ENCODE assay signal across 28 cellular contexts in genomic region chr6:4113623-4114022, GRCh38. TPM values are rescaled to one million over a fixed set of nuclear protein-coding genes. Genes with fewer than 3 reads are reported as not detected.
DNase-seq lines count a peak whose midpoint lies in the region; ATAC-seq, FAIRE-seq and TF ChIP-seq lines count a peak whose summit lies in the region.
"Had no signal": no experiment of that assay in that cellular context is flagged by ENCODE, and none has a peak within 500 bp of the region (broad histone marks: within the 10 kb centered on the region; RNA-seq: fewer than 3 reads in every experiment).

No MANE protein-coding gene starts in this region.

- H3K9me3 Mint-ChIP-seq in Calu3 (ENCODE audit: low read depth, unreplicated experiment), result peaks cover 7% of the 10 kb centered on the region

- H4K91ac ChIP-seq in IMR-90 (ENCODE audit: insufficient read depth, low read depth, low read length), result no peak overlapping the region

- no peak overlapping the region for H4K5ac ChIP-seq in IMR-90 (ENCODE audit: low read depth, low read length)

- H3K4me1 ChIP-seq in IMR-90 (ENCODE audit: control insufficient read depth, insufficient read depth, low read length) (no peaks in the 10 kb centered on the region; the same call in 1 of the 2 replicates), HepG2 (ENCODE audit: insufficient read depth, low read length) (peaks cover 39% of the 10 kb centered on the region)
- H3K4me1 ChIP-seq: BE2C, SJSA1 had no signal

- no peak overlapping the region for H2AK9ac ChIP-seq in IMR-90 (replicated peaks; ENCODE audit: low read depth, low read length, poor library complexity)

- no peak overlapping the region for H3K23ac ChIP-seq in IMR-90 (ENCODE audit: low read depth, low read length)

- H3K9ac ChIP-seq in IMR-90 (ENCODE audit: low read depth, low read length), result no peak overlapping the region
- H3K9ac ChIP-seq in HepG2 (ENCODE audit: insufficient read depth, low read depth, low read length), result no peak overlapping the region

- DNase-seq in IMR-90, result peak; percentile 12
- peak; percentile 16 for DNase-seq in fibroblast of gingiva (ENCODE audit: low read depth)
- DNase-seq in HepG2 (ENCODE audit: low spot score), result no peak
- no peak for DNase-seq in sciatic nerve (ENCODE audit: low spot score)
- DNase-seq in Calu3, result no peak
- DNase-seq in activated effector memory CD4-positive, alpha-beta T cell treated with Interleukin-2 at 50 U/mL for 16 hours, result no peak
- DNase-seq: 8988T, ACHN, BE2C, DMS153, DND-41, KBM-7, MG63, NCI-H1105 treated with DMSO at 0.1 percent for 48 hours, NCI-H146, NCI-H1930, NCI-H2107, NCI-H446 treated with DMSO at 0.1 percent for 48 hours, NCI-H526, Right ventricle myocardium superior, RPMI8226 had no signal

- no peak overlapping the region for H2BK120ac ChIP-seq in IMR-90 (ENCODE audit: low read depth, low read length)

- H3K4me2 ChIP-seq in IMR-90 (ENCODE audit: low read depth, low read length), result no peak overlapping the region
- no peak overlapping the region for H3K4me2 ChIP-seq in HepG2 (ENCODE audit: low read depth, low read length)

- no peak overlapping the region for H3K4me3 Mint-ChIP-seq in Calu3 (ENCODE audit: low read depth, unreplicated experiment)

- H3K4me1 Mint-ChIP-seq in Calu3 (ENCODE audit: low read depth, unreplicated experiment), result peaks cover 8% of the 10 kb centered on the region

- H3K4me3 ChIP-seq in IMR-90 (ENCODE audit: insufficient read depth, low read depth, low read length) (no peak overlapping the region), HepG2 (replicated peaks in 1 of 3; ENCODE audit: insufficient read depth in 1 of 3, low read depth in 2 of 3, low read length in 3 of 3) (no peak overlapping the region)
- H3K4me3 ChIP-seq: MG63, SJSA1 had no signal

- no peak overlapping the region for H4K8ac ChIP-seq in IMR-90 (ENCODE audit: low read depth in 2 of 2, low read length in 2 of 2)

- TF ChIP-seq POLR2A in IMR-90 (IDR thresholded peaks at IDR 0.05; ENCODE audit: low read depth, low read length), result no peak
- no peak for TF ChIP-seq POLR2A in HepG2 (IDR thresholded peaks at IDR 0.05; ENCODE audit: insufficient read depth in 1 of 2, low read depth in 2 of 2, low read length in 2 of 2)

- in situ Hi-C loops in IMR-90 (cut with MboI; ENCODE audit: low sequenced_read_pairs), result no loop called here
- in situ Hi-C loops in HepG2 (cut with HindIII; ENCODE audit: extremely low pct_ligation_motif_present, low pct_unique_long_range_greater_than_20kb), result no loop called here

- H2AK5ac ChIP-seq in IMR-90 (ENCODE audit: low read depth, low read length), result no peak overlapping the region

- H3K14ac ChIP-seq in IMR-90 (replicated peaks; ENCODE audit: low read depth, low read length), result no peak overlapping the region

- BruUV-seq in IMR-90 (replicated peaks; lab: Mats Ljungman, UMichigan) (no TSS peak), HepG2 (replicated peaks; lab: Mats Ljungman, UMichigan) (no TSS peak), Calu3 (replicated peaks; lab: Mats Ljungman, UMichigan) (no TSS peak)

- H3K27ac ChIP-seq in IMR-90 (ENCODE audit: insufficient read depth, low read length), result no peak overlapping the region
- no peak overlapping the region for H3K27ac ChIP-seq in HepG2 (ENCODE audit: extremely low read length, insufficient read depth, low read length)
- H3K27ac ChIP-seq: SJSA1 had no signal

- no peaks in the 10 kb centered on the region for H3K27me3 Mint-ChIP-seq in Calu3 (ENCODE audit: unreplicated experiment)

- POLR2A ChIA-PET in IMR-90 (lab: Charles Lee; ENCODE audit: unreplicated experiment), result no interaction called here
- POLR2A ChIA-PET in HepG2 (lab: Yijun Ruan, JAX), result no interaction called here

- TF ChIP-seq EP300 in HepG2 (IDR thresholded peaks at IDR 0.05; ENCODE audit: low read depth in 2 of 2, low read length in 2 of 2), result no peak
- no peak for TF ChIP-seq EP300 in HepG2 (CRISPR knock-in tag; IDR thresholded peaks at IDR 0.05; ENCODE audit: borderline replicate concordance)

- TF ChIP-seq CTCF in IMR-90 (conservative IDR thresholded peaks at IDR 0.05; ENCODE audit: low read depth, low read length) (no peak), HepG2 (CRISPR knock-in tag; IDR thresholded peaks at IDR 0.05) (no peak), Calu3 (IDR thresholded peaks at IDR 0.05; ENCODE audit: unreplicated experiment) (no peak)

- H2BK5ac ChIP-seq in IMR-90 (ENCODE audit: low read depth, low read length, poor library complexity, severe bottlenecking), result no peak overlapping the region

- ATAC-seq in IMR-90 (ENCODE audit: low read depth) (peak; percentile 21; the same call in 1 of the 2 replicates), HepG2 (peak; percentile 60), sciatic nerve (peak; percentile 27), HG02884 (IDR thresholded peaks at IDR 0.05; ENCODE audit: unreplicated experiment) (no peak), esophagus mucosa (no peak)

- no peak overlapping the region for H3K4ac ChIP-seq in IMR-90 (ENCODE audit: low read depth, low read length)

- H2BK15ac ChIP-seq in IMR-90 (ENCODE audit: low read depth, low read length), result no peak overlapping the region

- peaks cover 20% of the 10 kb centered on the region for H3K36me3 ChIP-seq in IMR-90 (ENCODE audit: control insufficient read depth, insufficient read depth, low read length)
- peaks cover 13 to 35% of the 10 kb centered on the region in 2 experiments for H3K36me3 ChIP-seq in HepG2 (replicated peaks in 1 of 2; ENCODE audit: control insufficient read depth in 1 of 2, insufficient read depth in 2 of 2, low read length in 2 of 2)
- H3K36me3 ChIP-seq: BE2C, MG63 had no signal

- H3K9me1 ChIP-seq in IMR-90 (ENCODE audit: insufficient read depth, low read length), result peaks cover 6% of the 10 kb centered on the region; the same call in 1 of the 2 replicates

- H3K27ac Mint-ChIP-seq in Calu3 (ENCODE audit: unreplicated experiment), result no peak overlapping the region

- H4K20me1 ChIP-seq in IMR-90 (ENCODE audit: insufficient read depth, low read length) (no peaks in the 10 kb centered on the region), HepG2 (ENCODE audit: insufficient read depth, low read length) (no peaks in the 10 kb centered on the region)

- H3K56ac ChIP-seq in IMR-90 (ENCODE audit: extremely low read depth, insufficient read depth, low read length), result no peak overlapping the region

- H3K79me1 ChIP-seq in IMR-90 (ENCODE audit: low read depth in 1 of 2, low read length in 2 of 2), result no peaks in the 10 kb centered on the region

- intact Hi-C loops in IMR-90 (cut with micrococcal nuclease), result no loop called here
- intact Hi-C loops in HepG2 (cut with micrococcal nuclease; ENCODE audit: unreplicated experiment), result no loop called here
- intact Hi-C loops in sciatic nerve (cut with DNase I), result no loop called here
- intact Hi-C loops in Calu3 (cut with micrococcal nuclease; ENCODE audit: unreplicated experiment), result no loop called here

- H3K79me2 ChIP-seq in HepG2 (ENCODE audit: insufficient read depth, low read length), result no peaks in the 10 kb centered on the region

- dilution Hi-C loops in IMR-90 (cut with HindIII; ENCODE audit: low sequenced_read_pairs, unreplicated experiment), result no loop called here

- H3K36me3 Mint-ChIP-seq in Calu3 (ENCODE audit: insufficient read depth, unreplicated experiment), result no peaks in the 10 kb centered on the region

- no peak for FAIRE-seq in HepG2 (lab: Jason Lieb, UNC)
- FAIRE-seq: GM12892, H54 had no signal

- no peak for TF ChIP-seq RAD21 in IMR-90 (IDR thresholded peaks at IDR 0.05; ENCODE audit: low read length)
- TF ChIP-seq RAD21 in HepG2 (CRISPR knock-in tag; IDR thresholded peaks at IDR 0.05), result no peak

- H3K27me3 ChIP-seq in IMR-90 (ENCODE audit: control insufficient read depth, insufficient read depth, low read length), result peaks cover under 1% of the 10 kb centered on the region
- H3K27me3 ChIP-seq in HepG2 (ENCODE audit: control insufficient read depth in 1 of 2, insufficient read depth in 2 of 2, low read length in 2 of 2), result no peaks in the 10 kb centered on the region
- H3K27me3 ChIP-seq: MG63, SJSA1 had no signal

- H3K9me3 ChIP-seq in IMR-90 (ENCODE audit: control insufficient read depth, insufficient read depth, low read length) (peaks cover 8% of the 10 kb centered on the region), HepG2 (ENCODE audit: low read length) (no peaks in the 10 kb centered on the region)
- H3K9me3 ChIP-seq: BE2C, MG63, SJSA1 had no signal

- H3K18ac ChIP-seq in IMR-90 (ENCODE audit: low read depth, low read length), result no peak overlapping the region

- H2BK20ac ChIP-seq in IMR-90 (ENCODE audit: low read depth, low read length), result no peak overlapping the region

- CTCF ChIA-PET in IMR-90 (lab: Yijun Ruan, JAX), result no interaction called here
- CTCF ChIA-PET in HepG2 (lab: Yijun Ruan, JAX; ENCODE audit: low intra/inter-chr PET ratio, low total read pairs), result no interaction called here
- CTCF ChIA-PET in Calu3 (lab: Charles Lee), result no interaction called here

- H2AFZ ChIP-seq in IMR-90 (replicated peaks; ENCODE audit: low read length, poor library complexity), result no peak overlapping the region
- no peak overlapping the region for H2AFZ ChIP-seq in HepG2 (ENCODE audit: low read length)

RNA-seq across cellular contexts. Expression of gene ECI2, which starts 21.8 kb away (rescaled TPM):
- total RNA-seq in IMR-90 (2012; rRNA removed) (124 and 152 TPM in 2 replicates), HepG2 (2016; rRNA removed; fragmentation: Illumina TruSeq; extraction: Trizol) (228 and 337 TPM in 2 replicates), sciatic nerve (43.5 TPM), Calu3 (2022) (15.8 and 19.7 TPM in 2 replicates), esophagus mucosa (19.8 TPM)
- polyA plus RNA-seq in IMR-90 (2012; rRNA removed) (51.4 and 64.1 TPM in 2 replicates), HepG2 (2011; rRNA removed) (78.5 and 80.2 TPM in 2 replicates)
- 21.0 and 27.6 TPM in 2 replicates for polyA plus RNA-seq in IMR-90 (2012; cell fraction: cytosol; rRNA removed)
- 12.1 and 49.5 TPM in 2 replicates for polyA plus RNA-seq in IMR-90 (2012; cell fraction: nucleus; rRNA removed; ENCODE audit: low replicate concordance)
- total RNA-seq in HepG2 (2016; cell fraction: cytosol; rRNA removed; fragmentation: Illumina TruSeq; extraction: Trizol; ENCODE audit: low read depth), result 142 and 170 TPM in 2 replicates
- total RNA-seq in HepG2 (2016; cell fraction: insoluble cytoplasmic fraction; rRNA removed; fragmentation: Illumina TruSeq; extraction: Trizol), result 226 and 334 TPM in 2 replicates
- 239 and 268 TPM in 2 replicates for total RNA-seq in HepG2 (2016; cell fraction: membrane; rRNA removed; fragmentation: Illumina TruSeq; extraction: Trizol)
- total RNA-seq in HepG2 (2016; cell fraction: nucleus; rRNA removed; fragmentation: Illumina TruSeq; extraction: Trizol), result 94.6 and 110 TPM in 2 replicates
- 78.1 and 113 TPM in 2 replicates for polyA plus RNA-seq in HepG2 (2011; cell fraction: cytosol; rRNA removed)
- 59.3 and 69.8 TPM in 2 replicates for polyA plus RNA-seq in HepG2 (2011; cell fraction: nucleus; rRNA removed)
- polyA plus RNA-seq in HepG2 (2012), result 166 and 277 TPM in 2 replicates
- 173 and 229 TPM in 2 replicates for polyA plus RNA-seq in HepG2 (2016; cell fraction: cytosol; fragmentation: Illumina TruSeq; extraction: Trizol; ENCODE audit: low read depth)
- 354 and 362 TPM in 2 replicates for polyA plus RNA-seq in HepG2 (2016; cell fraction: insoluble cytoplasmic fraction; fragmentation: Illumina TruSeq; extraction: Trizol; ENCODE audit: low read depth)
- 225 and 255 TPM in 2 replicates for polyA plus RNA-seq in HepG2 (2016; cell fraction: membrane; fragmentation: Illumina TruSeq; extraction: Trizol; ENCODE audit: low read depth)
- 139 and 150 TPM in 2 replicates for polyA plus RNA-seq in HepG2 (2016; cell fraction: nucleus; fragmentation: Illumina TruSeq; extraction: Trizol; ENCODE audit: insufficient read depth, low read depth)
- 40.9 and 50.3 TPM in 2 replicates for polyA minus RNA-seq in HepG2 (2011; rRNA and poly(A)+ RNA removed; ENCODE audit: low replicate concordance)
- 68.2 and 70.5 TPM in 2 replicates for polyA minus RNA-seq in HepG2 (2011; cell fraction: cytosol; rRNA and poly(A)+ RNA removed)
- polyA minus RNA-seq in HepG2 (2011; cell fraction: nucleus; rRNA and poly(A)+ RNA removed), result 62.2 and 98.1 TPM in 2 replicates

RNA-seq across cellular contexts. Expression of gene FAM217A, which starts 34.7 kb away (rescaled TPM):
- not detected in 2 replicates for total RNA-seq in IMR-90 (2012; rRNA removed)
- polyA plus RNA-seq in IMR-90 (2012; rRNA removed), result not detected in 2 replicates
- polyA plus RNA-seq in IMR-90 (2012; cell fraction: cytosol; rRNA removed), result not detected in 2 replicates
- polyA plus RNA-seq in IMR-90 (2012; cell fraction: nucleus; rRNA removed; ENCODE audit: low replicate concordance), result not detected in 2 replicates
- total RNA-seq in HepG2 (2016; rRNA removed; fragmentation: Illumina TruSeq; extraction: Trizol), result not detected in 2 replicates
- not detected in 2 replicates for total RNA-seq in HepG2 (2016; cell fraction: cytosol; rRNA removed; fragmentation: Illumina TruSeq; extraction: Trizol; ENCODE audit: low read depth)
- total RNA-seq in HepG2 (2016; cell fraction: insoluble cytoplasmic fraction; rRNA removed; fragmentation: Illumina TruSeq; extraction: Trizol), result not detected in 2 replicates
- total RNA-seq in HepG2 (2016; cell fraction: membrane; rRNA removed; fragmentation: Illumina TruSeq; extraction: Trizol), result not detected in 2 replicates
- total RNA-seq in HepG2 (2016; cell fraction: nucleus; rRNA removed; fragmentation: Illumina TruSeq; extraction: Trizol), result not detected in 2 replicates
- polyA plus RNA-seq in HepG2 (2011; rRNA removed), result not detected in 2 replicates
- polyA plus RNA-seq in HepG2 (2011; cell fraction: cytosol; rRNA removed), result not detected in 2 replicates
- not detected in 2 replicates for polyA plus RNA-seq in HepG2 (2011; cell fraction: nucleus; rRNA removed)
- not detected in 2 replicates for polyA plus RNA-seq in HepG2 (2012)
- polyA plus RNA-seq in HepG2 (2016; cell fraction: cytosol; fragmentation: Illumina TruSeq; extraction: Trizol; ENCODE audit: low read depth), result not detected in 2 replicates
- not detected in 2 replicates for polyA plus RNA-seq in HepG2 (2016; cell fraction: insoluble cytoplasmic fraction; fragmentation: Illumina TruSeq; extraction: Trizol; ENCODE audit: low read depth)
- polyA plus RNA-seq in HepG2 (2016; cell fraction: membrane; fragmentation: Illumina TruSeq; extraction: Trizol; ENCODE audit: low read depth), result not detected in 2 replicates
- polyA plus RNA-seq in HepG2 (2016; cell fraction: nucleus; fragmentation: Illumina TruSeq; extraction: Trizol; ENCODE audit: insufficient read depth, low read depth), result not detected in 2 replicates
- polyA minus RNA-seq in HepG2 (2011; rRNA and poly(A)+ RNA removed; ENCODE audit: low replicate concordance), result not detected in 2 replicates
- not detected in 2 replicates for polyA minus RNA-seq in HepG2 (2011; cell fraction: cytosol; rRNA and poly(A)+ RNA removed)
- not detected in 2 replicates for polyA minus RNA-seq in HepG2 (2011; cell fraction: nucleus; rRNA and poly(A)+ RNA removed)
- not detected for total RNA-seq in sciatic nerve
- not detected in 2 replicates for total RNA-seq in Calu3 (2022)
- total RNA-seq in esophagus mucosa, result not detected
- total RNA-seq: HT1080, LHCN-M2, Right ventricle myocardium superior, SJSA1 had no signal

Comparison
In these comparisons a context has a peak if more than half of its experiments do, and no peak if none do; other contexts are left out.
1. ATAC-seq: peak in IMR-90 (single experiment), HepG2 (single experiment) and sciatic nerve (single experiment); none in HG02884 (single experiment) and esophagus mucosa (single experiment).
2. DNase-seq: peak in IMR-90 (single experiment) and fibroblast of gingiva (single experiment); none in HepG2 (single experiment), sciatic nerve (single experiment), Calu3 (single experiment) and activated effector memory CD4-positive, alpha-beta T cell treated with Interleukin-2 at 50 U/mL for 16 hours (single experiment).